8 cellular contexts compared by ENCODE assay signal in the genomic region with DNA sequence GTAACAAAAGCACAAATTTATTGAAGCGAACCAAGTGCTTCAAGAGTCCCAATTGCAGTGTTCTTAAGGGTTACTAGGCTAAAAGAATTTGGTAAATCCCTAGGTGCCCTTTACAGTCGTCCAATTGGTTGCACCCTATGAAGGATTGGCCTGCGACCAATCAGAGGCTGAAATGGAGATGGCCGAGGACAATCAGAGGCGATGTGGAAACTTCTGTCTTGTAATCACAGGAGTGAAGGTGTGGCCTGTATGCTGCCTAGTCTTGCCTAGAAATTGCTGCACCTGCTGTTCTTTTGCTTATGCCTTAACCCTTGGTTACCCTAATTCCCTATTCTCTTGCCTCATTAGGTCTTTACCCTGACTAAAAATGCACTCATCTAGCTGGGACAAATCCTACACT. TPM values are rescaled to one million over a fixed set of nuclear protein-coding genes. Genes with fewer than 3 reads are reported as not detected.
DNase-seq lines count a peak whose midpoint lies in the region; ATAC-seq, FAIRE-seq and TF ChIP-seq lines count a peak whose summit lies in the region.

No MANE protein-coding gene starts in this region.

- H4K20me1 ChIP-seq in DND-41 (ENCODE audit: insufficient read depth, low read length) (peaks cover 27% of the 10 kb centered on the region), MM.1S (ENCODE audit: insufficient read depth, low read length) (peaks cover 8% of the 10 kb centered on the region; the same call in 1 of the 2 replicates)

- FAIRE-seq in H54 (lab: Jason Lieb, UNC): no peak

- no peak for TF ChIP-seq POLR2A in H54 (IDR thresholded peaks at IDR 0.05; ENCODE audit: low read depth, low read length)

- no peaks in the 10 kb centered on the region for H3K27me3 ChIP-seq in DND-41 (ENCODE audit: insufficient read depth, low read length, poor library complexity)
- H3K27me3 ChIP-seq in MM.1S (replicated peaks; ENCODE audit: insufficient read depth, low read length): no peaks in the 10 kb centered on the region

- H3K9me3 Mint-ChIP-seq in brain (peaks cover 0 to 25% (median 16%) of the 10 kb centered on the region in 5 experiments), nephron (no peaks in the 10 kb centered on the region)

- H3K27me3 Mint-ChIP-seq in brain (peaks cover 8% of the 10 kb centered on the region), nephron (ENCODE audit: low read depth) (no peaks in the 10 kb centered on the region)

- H3K27ac Mint-ChIP-seq in brain: peak overlapping the region; percentile 91 to 98 (median 96)
- peak overlapping the region; percentile 88 to 97 (median 96) for H3K27ac Mint-ChIP-seq in nephron

- H3K36me3 ChIP-seq in DND-41 (ENCODE audit: insufficient read depth, low read length) (peaks cover 37% of the 10 kb centered on the region), MM.1S (replicated peaks; ENCODE audit: insufficient read depth, low read length) (no peaks in the 10 kb centered on the region)

- H3K9me3 ChIP-seq in DND-41 (ENCODE audit: insufficient read depth, low read length, severe bottlenecking) (no peaks in the 10 kb centered on the region), MM.1S (replicated peaks; ENCODE audit: insufficient read depth, low read length) (no peaks in the 10 kb centered on the region)

- H3K36me3 Mint-ChIP-seq in brain (peaks cover 28% of the 10 kb centered on the region), nephron (ENCODE audit: low read depth) (peaks cover 6% of the 10 kb centered on the region)

- H2AFZ ChIP-seq in DND-41 (ENCODE audit: low read depth, low read length) (peak overlapping the region; percentile 62; the same call in 1 of the 2 replicates), MM.1S (ENCODE audit: low read length) (peak overlapping the region; percentile 64)

- peaks cover 48% of the 10 kb centered on the region for H3K4me1 ChIP-seq in DND-41 (ENCODE audit: insufficient read depth, low read length)
- peaks cover 20% of the 10 kb centered on the region; the same call in 1 of the 2 replicates for H3K4me1 ChIP-seq in MM.1S (ENCODE audit: low read length)

- H3K4me3 Mint-ChIP-seq in brain (peak overlapping the region; percentile 89 to 95 (median 94)), nephron (peak overlapping the region; percentile 86 to 95 (median 93))

- H3K27ac ChIP-seq in DND-41 (ENCODE audit: low read length): peak overlapping the region; percentile 94
- peak overlapping the region; percentile 55; the same call in 1 of the 2 replicates for H3K27ac ChIP-seq in MM.1S (ENCODE audit: low read length)

- H3K4me2 ChIP-seq in DND-41 (ENCODE audit: insufficient read depth, low read length) (peak overlapping the region; percentile 75), MM.1S (ENCODE audit: low read depth, low read length) (peak overlapping the region; percentile 86)

- peak overlapping the region; percentile 96 for H3K9ac ChIP-seq in DND-41 (ENCODE audit: low read depth, low read length)
- H3K9ac ChIP-seq in MM.1S (ENCODE audit: low read length): no peak overlapping the region

- H3K4me3 ChIP-seq in DND-41 (ENCODE audit: low read depth in 1 of 2, low read length in 2 of 2) (peak overlapping the region in 1 of 2 experiments; percentile 77; a peak in 2 of 4 replicates), MM.1S (ENCODE audit: low read length) (peak overlapping the region; percentile 98)

- H3F3A ChIP-seq in MM.1S (ENCODE audit: insufficient read depth, low read length): peaks cover 18% of the 10 kb centered on the region

- peaks cover 48% of the 10 kb centered on the region for H3K79me2 ChIP-seq in DND-41 (ENCODE audit: insufficient read depth, low read length)
- peaks cover 43% of the 10 kb centered on the region for H3K79me2 ChIP-seq in MM.1S (ENCODE audit: low read length)

- TF ChIP-seq CTCF in DND-41 (IDR thresholded peaks at IDR 0.05; ENCODE audit: borderline replicate concordance, extremely low read depth, low read length, poor library complexity, severe bottlenecking): no peak
- TF ChIP-seq CTCF in MM.1S (IDR thresholded peaks at IDR 0.05; ENCODE audit: low read length): no peak
- no peak for TF ChIP-seq CTCF in brain (conservative IDR thresholded peaks at IDR 0.05)
- no peak for TF ChIP-seq CTCF in nephron (IDR thresholded peaks at IDR 0.05; ENCODE audit: unreplicated experiment in 3 of 3)

- ATAC-seq in DND-41 (ENCODE audit: insufficient read depth, low read depth) (no peak), GM19452 (IDR thresholded peaks at IDR 0.05; ENCODE audit: unreplicated experiment) (no peak), HG03108 (IDR thresholded peaks at IDR 0.05; ENCODE audit: unreplicated experiment) (no peak)

- DNase-seq in DND-41 (no peak), MM.1S (no peak), H54 (ENCODE audit: insufficient read length, low spot score) (no peak), SKM-1 treated with dmso at 0.1 percent for 144 hours (lab: John Stamatoyannopoulos, UW; ENCODE audit: unreplicated experiment) (no peak)

- H3K4me1 Mint-ChIP-seq in brain (peaks cover 48% of the 10 kb centered on the region), nephron (peaks cover 34% of the 10 kb centered on the region)

- H3K9me2 ChIP-seq in MM.1S (replicated peaks; ENCODE audit: insufficient read depth, low read length): no peaks in the 10 kb centered on the region

RNA-seq across cellular contexts. Expression of a gene that starts 1.1 kb away (rescaled TPM):
- polyA plus RNA-seq in brain (ENCODE audit: insufficient read depth, low read depth, low replicate concordance): 19.7 TPM
